ENCODE assay signal across 10 cellular contexts in genomic region chr10:98391578-98391991, GRCh38. TPM values are rescaled to one million over a fixed set of nuclear protein-coding genes. Genes with fewer than 3 reads are reported as not detected.
A peak's percentile ranks its signal among the peaks of the same experiment; 100 is the strongest.
DNase-seq lines count a peak whose midpoint lies in the region; ATAC-seq and TF ChIP-seq lines count a peak whose summit lies in the region.
"Had no signal": no experiment of that assay in that cellular context is flagged by ENCODE, and none has a peak within 500 bp of the region (broad histone marks: within the 10 kb centered on the region; RNA-seq: fewer than 3 reads in every experiment).

No MANE protein-coding gene starts in this region.

- peaks cover 0 to 31% (median 10%) of the 10 kb centered on the region in 4 donors for H3K4me1 Mint-ChIP-seq in CD4-positive, CD25-positive, alpha-beta regulatory T cell
- peaks cover 23% of the 10 kb centered on the region for H3K4me1 Mint-ChIP-seq in activated CD4-positive, alpha-beta memory T cell treated with anti-CD3 and anti-CD28 coated beads for 36 hours (ENCODE audit: low read depth)
- H3K4me1 Mint-ChIP-seq in memory B cell = peaks cover 17% of the 10 kb centered on the region

- POLR2A ChIA-PET in activated CD4-positive, alpha-beta memory T cell treated with anti-CD3 and anti-CD28 coated beads for 36 hours (lab: Charles Lee) = no interaction called here
- POLR2A ChIA-PET in A673 (lab: Charles Lee; ENCODE audit: low non-redundant PET) = no interaction called here

- peaks cover 51% of the 10 kb centered on the region for H3K36me3 Mint-ChIP-seq in CD4-positive, CD25-positive, alpha-beta regulatory T cell
- peaks cover 1% of the 10 kb centered on the region for H3K36me3 Mint-ChIP-seq in activated CD4-positive, alpha-beta memory T cell treated with anti-CD3 and anti-CD28 coated beads for 36 hours
- H3K36me3 Mint-ChIP-seq in memory B cell = no peaks in the 10 kb centered on the region

- intact Hi-C loops in activated CD4-positive, alpha-beta memory T cell treated with anti-CD3 and anti-CD28 coated beads for 36 hours (cut with micrococcal nuclease) = no loop called here
- intact Hi-C loops in A673 (cut with micrococcal nuclease; ENCODE audit: unreplicated experiment) = no loop called here
- intact Hi-C loops in stomach (cut with DNase I; ENCODE audit: low total_unique reads) = no loop called here

- H3K4me3 ChIP-seq in CD4-positive, CD25-positive, alpha-beta regulatory T cell (ENCODE audit: low read depth, low read length) = peak overlapping the region; percentile 50
- H3K4me3 ChIP-seq in A673 (ENCODE audit: low read depth, low read length, poor library complexity, severe bottlenecking) (no peak overlapping the region), stomach (no peak overlapping the region)
- H3K4me3 ChIP-seq: HAP-1 had no signal

- 49 to 75% (median 68%) methylated on average over 6 to 8 of the region's 8 CpGs for WGBS in stomach, 5 donors

- no peaks in the 10 kb centered on the region for H3K9me3 Mint-ChIP-seq in CD4-positive, CD25-positive, alpha-beta regulatory T cell
- H3K9me3 Mint-ChIP-seq in activated CD4-positive, alpha-beta memory T cell treated with anti-CD3 and anti-CD28 coated beads for 36 hours = no peaks in the 10 kb centered on the region
- peaks cover 2% of the 10 kb centered on the region for H3K9me3 Mint-ChIP-seq in memory B cell
- H3K9me3 Mint-ChIP-seq: activated T-helper 1 cell treated with anti-CD3 and anti-CD28 coated beads, Interleukin-12 subunit alpha, Interleukin-12 subunit beta, Interleukin-2, Interleukin-4 antibody, amounts not matched to agents 30 ng/mL and 10 ng/mL and 1 ng/mL, durations not matched to agents 14 hours and 24 hours and 36 hours had no signal

- H3K27me3 Mint-ChIP-seq in CD4-positive, CD25-positive, alpha-beta regulatory T cell = peaks cover 4% of the 10 kb centered on the region
- H3K27me3 Mint-ChIP-seq in activated CD4-positive, alpha-beta memory T cell treated with anti-CD3 and anti-CD28 coated beads for 36 hours = no peaks in the 10 kb centered on the region
- H3K27me3 Mint-ChIP-seq in memory B cell = peaks cover 9% of the 10 kb centered on the region

- peaks cover 16% of the 10 kb centered on the region for H3K4me1 ChIP-seq in CD4-positive, CD25-positive, alpha-beta regulatory T cell (ENCODE audit: control insufficient read depth, insufficient read depth, low read length, poor library complexity, severe bottlenecking)
- H3K4me1 ChIP-seq in A673 (ENCODE audit: insufficient read depth, low read length, poor library complexity, severe bottlenecking) (no peaks in the 10 kb centered on the region), stomach (peaks cover 0 to 11% (median 5%) of the 10 kb centered on the region in 4 donors)
- H3K4me1 ChIP-seq: HAP-1 had no signal

- peak; percentile 43 to 67 for ATAC-seq in CD4-positive, CD25-positive, alpha-beta regulatory T cell (ENCODE audit: low read depth in 2 of 2)
- ATAC-seq in GM19438 (IDR thresholded peaks at IDR 0.05; ENCODE audit: low read depth, unreplicated experiment) (peak; percentile 57), memory B cell (ENCODE audit: low read depth) (peak; percentile 62), HG02970 (IDR thresholded peaks at IDR 0.05; ENCODE audit: low FRiP score, unreplicated experiment) (no peak)

- H3K9me3 ChIP-seq in CD4-positive, CD25-positive, alpha-beta regulatory T cell (ENCODE audit: control insufficient read depth in 2 of 2, low read length in 2 of 2) = no peaks in the 10 kb centered on the region
- H3K9me3 ChIP-seq in A673 (ENCODE audit: low read depth, low read length, poor library complexity, severe bottlenecking) (no peaks in the 10 kb centered on the region), stomach (no peaks in the 10 kb centered on the region)
- H3K9me3 ChIP-seq: HAP-1 had no signal

- no peak for TF ChIP-seq CTCF in A673 (conservative IDR thresholded peaks at IDR 0.05; ENCODE audit: low read depth, low read length)
- no peak for TF ChIP-seq CTCF in stomach (IDR thresholded peaks at IDR 0.05)

- CTCF ChIA-PET in activated CD4-positive, alpha-beta memory T cell treated with anti-CD3 and anti-CD28 coated beads for 36 hours (lab: Charles Lee) = interaction anchor here (0.6 to 1.2 kb wide), 3 partner anchors 8 to 49 kb away, joined by 3 read pairs; no protein-coding TSS in a partner anchor
- CTCF ChIA-PET in A673 (lab: Charles Lee) = no interaction called here

- peak overlapping the region in 2 of 4 donors; percentile 24 to 39 for H3K4me3 Mint-ChIP-seq in CD4-positive, CD25-positive, alpha-beta regulatory T cell
- H3K4me3 Mint-ChIP-seq in activated CD4-positive, alpha-beta memory T cell treated with anti-CD3 and anti-CD28 coated beads for 36 hours = no peak overlapping the region
- peak overlapping the region; percentile 43 for H3K4me3 Mint-ChIP-seq in memory B cell
- H3K4me3 Mint-ChIP-seq: activated T-helper 1 cell treated with anti-CD3 and anti-CD28 coated beads, Interleukin-12 subunit alpha, Interleukin-12 subunit beta, Interleukin-2, Interleukin-4 antibody, amounts not matched to agents 30 ng/mL and 10 ng/mL and 1 ng/mL, durations not matched to agents 14 hours and 24 hours and 36 hours had no signal

- H3K27ac Mint-ChIP-seq in CD4-positive, CD25-positive, alpha-beta regulatory T cell = peak overlapping the region in 2 of 3 donors; percentile 76 to 77
- H3K27ac Mint-ChIP-seq in activated CD4-positive, alpha-beta memory T cell treated with anti-CD3 and anti-CD28 coated beads for 36 hours = peak overlapping the region; percentile 44
- no peak overlapping the region for H3K27ac Mint-ChIP-seq in memory B cell
- H3K27ac Mint-ChIP-seq: activated T-helper 1 cell treated with anti-CD3 and anti-CD28 coated beads, Interleukin-12 subunit alpha, Interleukin-12 subunit beta, Interleukin-2, Interleukin-4 antibody, amounts not matched to agents 30 ng/mL and 10 ng/mL and 1 ng/mL, durations not matched to agents 14 hours and 24 hours and 36 hours had no signal

- no peak for TF ChIP-seq EP300 in stomach (IDR thresholded peaks at IDR 0.05)

- no peaks in the 10 kb centered on the region for H3K36me3 ChIP-seq in CD4-positive, CD25-positive, alpha-beta regulatory T cell (ENCODE audit: control insufficient read depth, insufficient read depth, low read length)
- H3K36me3 ChIP-seq in A673 (ENCODE audit: insufficient read depth, low read length, poor library complexity, severe bottlenecking) (no peaks in the 10 kb centered on the region), stomach (peaks cover 0 to 54% (median 30%) of the 10 kb centered on the region in 4 donors)
- H3K36me3 ChIP-seq: HAP-1 had no signal

- DNase-seq in CD4-positive, CD25-positive, alpha-beta regulatory T cell = peak in 2 of 3 donors; percentile 14 to 61
- peak; percentile 35 for DNase-seq in activated CD4-positive, alpha-beta memory T cell treated with anti-CD3 and anti-CD28 coated beads for 36 hours
- DNase-seq in memory B cell (ENCODE audit: low spot score in 2 of 2) = no peak
- DNase-seq in A673 (ENCODE audit: low spot score) = no peak
- DNase-seq in stimulated activated CD4-positive, alpha-beta T cell treated with anti-CD3 and anti-CD28 coated beads, Interleukin-2, amount 100 ng/mL, for 48 hours = no peak
- DNase-seq in stomach = no peak

- no peak overlapping the region for H3K27ac ChIP-seq in CD4-positive, CD25-positive, alpha-beta regulatory T cell (ENCODE audit: insufficient read depth, low read length, poor library complexity, severe bottlenecking)
- no peak overlapping the region for H3K27ac ChIP-seq in A673 (ENCODE audit: low read depth, low read length, poor library complexity, severe bottlenecking)
- peak overlapping the region in 1 of 5 donors; percentile 8 for H3K27ac ChIP-seq in stomach

- no TSS peak for BruUV-seq in A673 (replicated peaks; lab: Mats Ljungman, UMichigan)

- TF ChIP-seq POLR2A in stomach (IDR thresholded peaks at IDR 0.05) = no peak

- no peaks in the 10 kb centered on the region for H3K27me3 ChIP-seq in CD4-positive, CD25-positive, alpha-beta regulatory T cell (ENCODE audit: control insufficient read depth, insufficient read depth, low read length)
- H3K27me3 ChIP-seq in A673 (replicated peaks; ENCODE audit: insufficient read depth, low read depth, low read length, poor library complexity) (no peaks in the 10 kb centered on the region), stomach (no peaks in the 10 kb centered on the region)

RNA-seq across cellular contexts. Expression of gene PYROXD2, which starts 23.4 kb away (rescaled TPM):
- total RNA-seq in CD4-positive, CD25-positive, alpha-beta regulatory T cell = 17.8 TPM
- 1 to 10 TPM in 3 of 4 donors, under 1 TPM in 1; 0.34 to 4.5 (median 1.5) TPM for polyA plus RNA-seq in CD4-positive, CD25-positive, alpha-beta regulatory T cell
- 1 to 10 TPM; 4.7 to 5.3 TPM for total RNA-seq in activated CD4-positive, alpha-beta memory T cell treated with anti-CD3 and anti-CD28 coated beads for 36 hours
- total RNA-seq in A673 (2021) = 4.0 and 6.8 TPM in 2 replicates
- total RNA-seq in stomach = 10 to 100 TPM in 3 of 5 donors, 1 to 10 TPM in 2; 3.5 to 33.5 (median 13.2) TPM
- 1 to 10 TPM; 2.4 to 9.7 (median 3.5) TPM for polyA plus RNA-seq in stomach

RNA-seq across cellular contexts. Expression of gene HPS1, which starts 55.1 kb away (rescaled TPM):
- 88.5 TPM for total RNA-seq in CD4-positive, CD25-positive, alpha-beta regulatory T cell
- 10 to 100 TPM; 65.2 to 80.0 (median 75.2) TPM for polyA plus RNA-seq in CD4-positive, CD25-positive, alpha-beta regulatory T cell
- total RNA-seq in activated CD4-positive, alpha-beta memory T cell treated with anti-CD3 and anti-CD28 coated beads for 36 hours = 10 to 100 TPM; 42.1 to 44.3 TPM
- total RNA-seq in A673 (2021) = 40.6 and 40.9 TPM in 2 replicates
- total RNA-seq in stomach = 100 to 1,000 TPM in 2 of 5 donors, 10 to 100 TPM in 3; 15.1 to 140 (median 89.1) TPM
- 10 to 100 TPM; 30.7 to 49.8 (median 37.3) TPM for polyA plus RNA-seq in stomach

Comparison
In these comparisons a context has a peak if more than half of its experiments do, and no peak if none do; other contexts are left out.
1. DNase-seq: peak in CD4-positive, CD25-positive, alpha-beta regulatory T cell (2 of 3) and activated CD4-positive, alpha-beta memory T cell treated with anti-CD3 and anti-CD28 coated beads for 36 hours (single experiment); none in memory B cell (0 of 2), A673 (single experiment), stimulated activated CD4-positive, alpha-beta T cell treated with anti-CD3 and anti-CD28 coated beads, Interleukin-2, amount 100 ng/mL, for 48 hours (0 of 2) and stomach (single experiment).